In the genomic region with DNA sequence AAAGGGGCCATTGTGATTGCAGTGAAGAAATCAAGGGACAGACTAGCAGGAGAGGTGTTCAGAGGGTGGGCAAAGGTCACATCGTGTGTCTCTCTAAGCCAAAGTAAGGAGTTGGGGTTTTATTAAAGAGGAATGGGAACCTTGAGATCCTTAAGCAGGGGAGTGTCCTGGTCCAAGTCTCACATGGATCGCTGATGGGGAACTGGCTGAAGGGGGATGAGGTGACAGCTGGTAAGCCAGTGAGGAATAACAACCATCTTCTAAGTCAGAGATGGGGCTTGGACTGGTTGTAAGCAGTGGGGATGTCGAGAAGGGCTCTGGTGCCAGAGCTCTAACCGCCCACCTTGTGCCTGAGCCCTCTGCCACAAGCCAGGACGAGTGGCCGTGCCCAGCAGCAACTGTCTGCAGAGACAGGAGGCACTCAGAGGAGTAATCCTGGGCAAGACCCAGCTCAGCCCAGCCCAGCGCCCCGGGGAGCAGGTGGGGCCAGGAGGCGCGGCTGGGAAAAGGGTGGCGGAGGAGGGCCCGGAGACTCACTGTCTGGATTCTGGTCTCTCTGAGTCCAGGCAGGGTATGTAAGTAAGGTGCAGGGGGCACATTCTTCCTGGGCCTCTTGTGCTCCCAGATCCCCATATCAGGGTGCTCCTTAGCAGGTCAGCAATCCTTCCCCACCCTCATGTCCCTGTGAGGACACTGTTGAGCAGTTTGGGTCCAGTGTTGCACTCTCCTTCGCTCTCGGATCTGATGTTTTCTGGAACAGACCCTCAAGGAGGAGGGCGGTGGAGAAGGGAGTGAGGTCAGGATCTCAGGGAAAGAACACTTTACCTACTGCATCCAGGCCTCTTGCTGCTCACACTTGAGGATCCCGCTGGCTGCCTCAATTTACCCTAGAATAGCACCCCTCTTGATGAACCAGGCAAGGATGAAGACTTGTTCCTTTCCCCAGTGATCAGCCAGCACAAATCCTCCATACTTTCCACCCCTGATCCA, we compare ENCODE assay signal across 1 cellular context.
TF ChIP-seq lines count a peak whose summit lies in the region.

No MANE protein-coding gene starts in this region.

TF ChIP-seq in HCT116, 20 proteins besides CTCF, POLR2A, EP300 and RAD21:
- no peak for TF ChIP-seq JUND (IDR thresholded peaks at IDR 0.05)
- TF ChIP-seq ATF3 (IDR thresholded peaks at IDR 0.05) = no peak
- no peak for TF ChIP-seq CEBPB (IDR thresholded peaks at IDR 0.05; ENCODE audit: low read depth)
- peak; percentile 80 for TF ChIP-seq POLR2AphosphoS5 (IDR thresholded peaks at IDR 0.05; ENCODE audit: low read depth, low read length)
- no peak for TF ChIP-seq ZNF274 (IDR thresholded peaks at IDR 0.05; ENCODE audit: low read depth, low read length)
